10 cellular contexts compared by ENCODE assay signal in genomic region chr10:103982639-103983038, GRCh38. TPM values are rescaled to one million over a fixed set of nuclear protein-coding genes. Genes with fewer than 3 reads are reported as not detected.
DNase-seq lines count a peak whose midpoint lies in the region; ATAC-seq, FAIRE-seq and TF ChIP-seq lines count a peak whose summit lies in the region.
"Had no signal": no experiment of that assay in that cellular context is flagged by ENCODE, and none has a peak within 500 bp of the region (broad histone marks: within the 10 kb centered on the region; RNA-seq: fewer than 3 reads in every experiment).

No MANE protein-coding gene starts in this region.

- peak overlapping the region in 7 of 10 donors; percentile 16 to 64 (median 47) for H3K4me3 Mint-ChIP-seq in naive thymus-derived CD4-positive, alpha-beta T cell

- no peaks in the 10 kb centered on the region for H3K9me3 ChIP-seq in naive thymus-derived CD4-positive, alpha-beta T cell (ENCODE audit: control insufficient read depth in 2 of 3, low read length in 3 of 3)
- H3K9me3 ChIP-seq in kidney (ENCODE audit: control insufficient read depth in 1 of 2, low read length in 2 of 2) = no peaks in the 10 kb centered on the region
- H3K9me3 ChIP-seq: thoracic aorta had no signal

- peak overlapping the region; percentile 64 for H3K27ac ChIP-seq in naive thymus-derived CD4-positive, alpha-beta T cell (ENCODE audit: low read depth, low read length)
- no peak overlapping the region for H3K27ac ChIP-seq in kidney (ENCODE audit: low read depth in 2 of 2, low read length in 2 of 2)
- H3K27ac ChIP-seq: thoracic aorta had no signal

- H3K9me3 Mint-ChIP-seq in naive thymus-derived CD4-positive, alpha-beta T cell = no peaks in the 10 kb centered on the region

- DNase-seq in EL = peak; percentile 18
- DNase-seq in HK-2 (ENCODE audit: unreplicated experiment) = peak; percentile 10
- no peak for DNase-seq in astrocyte of the spinal cord (ENCODE audit: low read depth, low spot score)
- DNase-seq in naive thymus-derived CD4-positive, alpha-beta T cell = no peak
- DNase-seq in activated gamma-delta T cell treated with Interleukin-2 at 50 U/mL for 16 hours = no peak
- no peak for DNase-seq in kidney
- no peak for DNase-seq in foreskin melanocyte
- DNase-seq: NCI-H1092 treated with DMSO at 0.1 percent for 48 hours had no signal

- peaks cover 21 to 26% of the 10 kb centered on the region in 2 donors for H3K4me1 ChIP-seq in naive thymus-derived CD4-positive, alpha-beta T cell (ENCODE audit: control insufficient read depth in 2 of 2, insufficient read depth in 2 of 2, low read length in 2 of 2)
- peaks cover 5% of the 10 kb centered on the region in 2 donors for H3K4me1 ChIP-seq in kidney (ENCODE audit: control insufficient read depth in 1 of 2, insufficient read depth in 1 of 2, low read depth in 1 of 2, low read length in 2 of 2)

- in situ Hi-C loops in astrocyte of the spinal cord (cut with HindIII; ENCODE audit: low sequenced_read_pairs) = no loop called here

- ATAC-seq in naive thymus-derived CD4-positive, alpha-beta T cell = no peak
- no peak for ATAC-seq in GM18498 (IDR thresholded peaks at IDR 0.05; ENCODE audit: unreplicated experiment)

- no peak overlapping the region for H3K4me3 ChIP-seq in astrocyte of the spinal cord (ENCODE audit: low read depth, low read length)
- no peak overlapping the region for H3K4me3 ChIP-seq in naive thymus-derived CD4-positive, alpha-beta T cell (ENCODE audit: low read length)
- no peak overlapping the region for H3K4me3 ChIP-seq in kidney (ENCODE audit: low read length in 2 of 2)
- H3K4me3 ChIP-seq: thoracic aorta had no signal

- peaks cover 0 to 12% (median 3%) of the 10 kb centered on the region in 5 donors for H3K36me3 Mint-ChIP-seq in naive thymus-derived CD4-positive, alpha-beta T cell

- no peak overlapping the region for H3K9ac ChIP-seq in kidney (ENCODE audit: low read length in 2 of 2)

- POLR2A ChIA-PET in naive thymus-derived CD4-positive, alpha-beta T cell (lab: Charles Lee) = interaction anchor here (0.6 to 2.6 kb wide), 10 partner anchors 10 to 139 kb away, joined by 3 to 8 read pairs (median 4); partner anchors contain the start of genes SFR1 and SLK

- no peak for FAIRE-seq in kidney (lab: Jason Lieb, UNC)

- H3K36me3 ChIP-seq in naive thymus-derived CD4-positive, alpha-beta T cell (ENCODE audit: control insufficient read depth in 2 of 3, insufficient read depth in 3 of 3, low read length in 3 of 3) = no peaks in the 10 kb centered on the region
- H3K36me3 ChIP-seq in kidney (ENCODE audit: control insufficient read depth in 1 of 2, insufficient read depth in 2 of 2, low read length in 2 of 2) = no peaks in the 10 kb centered on the region
- H3K36me3 ChIP-seq: thoracic aorta had no signal

- CTCF ChIA-PET in naive thymus-derived CD4-positive, alpha-beta T cell (lab: Charles Lee) = interaction anchor here (0.6 to 1.2 kb wide), 2 partner anchors 139 to 296 kb away, joined by 3 to 4 read pairs; partner anchors contain the start of gene SFR1

- peak; percentile 29 for TF ChIP-seq CTCF in astrocyte of the spinal cord (IDR thresholded peaks at IDR 0.05; ENCODE audit: low read depth, low read length)
- no peak for TF ChIP-seq CTCF in kidney (IDR thresholded peaks at IDR 0.05; ENCODE audit: borderline replicate concordance, extremely low read depth, insufficient read depth)

- H3K27ac Mint-ChIP-seq in naive thymus-derived CD4-positive, alpha-beta T cell = peak overlapping the region in 7 of 9 donors; percentile 24 to 89 (median 73)

- intact Hi-C loops in naive thymus-derived CD4-positive, alpha-beta T cell (cut with micrococcal nuclease) = loop anchor here (1.0 to 5.0 kb wide), 4 partner anchors 12 to 95 kb away; no protein-coding TSS in a partner anchor
- intact Hi-C loops in kidney (cut with DNase I) = no loop called here

- peaks cover 51 to 90% (median 77%) of the 10 kb centered on the region in 7 donors for H3K4me1 Mint-ChIP-seq in naive thymus-derived CD4-positive, alpha-beta T cell

- H3K27me3 Mint-ChIP-seq in naive thymus-derived CD4-positive, alpha-beta T cell = no peaks in the 10 kb centered on the region

- H3K27me3 ChIP-seq in naive thymus-derived CD4-positive, alpha-beta T cell (ENCODE audit: control insufficient read depth in 2 of 2, insufficient read depth in 2 of 2, low read length in 2 of 2) = no peaks in the 10 kb centered on the region

RNA-seq across cellular contexts. Expression of gene SLK, which starts 15.7 kb away (rescaled TPM):
- total RNA-seq in naive thymus-derived CD4-positive, alpha-beta T cell = 10 to 100 TPM; 21.4 to 32.2 (median 26.2) TPM
- 1 to 10 TPM; 6.1 to 8.1 TPM for polyA plus RNA-seq in naive thymus-derived CD4-positive, alpha-beta T cell
- total RNA-seq in kidney = 45.5 TPM
- polyA plus RNA-seq in kidney (ENCODE audit: insufficient read depth, low read depth, low replicate concordance) = 12.3 TPM

Comparison
In these comparisons a context has a peak if more than half of its experiments do, and no peak if none do; other contexts are left out.
1. DNase-seq: peak in EL (single experiment) and HK-2 (single experiment); none in astrocyte of the spinal cord (single experiment), naive thymus-derived CD4-positive, alpha-beta T cell (0 of 9), activated gamma-delta T cell treated with Interleukin-2 at 50 U/mL for 16 hours (single experiment), kidney (single experiment) and foreskin melanocyte (single experiment).